In the genomic region with DNA sequence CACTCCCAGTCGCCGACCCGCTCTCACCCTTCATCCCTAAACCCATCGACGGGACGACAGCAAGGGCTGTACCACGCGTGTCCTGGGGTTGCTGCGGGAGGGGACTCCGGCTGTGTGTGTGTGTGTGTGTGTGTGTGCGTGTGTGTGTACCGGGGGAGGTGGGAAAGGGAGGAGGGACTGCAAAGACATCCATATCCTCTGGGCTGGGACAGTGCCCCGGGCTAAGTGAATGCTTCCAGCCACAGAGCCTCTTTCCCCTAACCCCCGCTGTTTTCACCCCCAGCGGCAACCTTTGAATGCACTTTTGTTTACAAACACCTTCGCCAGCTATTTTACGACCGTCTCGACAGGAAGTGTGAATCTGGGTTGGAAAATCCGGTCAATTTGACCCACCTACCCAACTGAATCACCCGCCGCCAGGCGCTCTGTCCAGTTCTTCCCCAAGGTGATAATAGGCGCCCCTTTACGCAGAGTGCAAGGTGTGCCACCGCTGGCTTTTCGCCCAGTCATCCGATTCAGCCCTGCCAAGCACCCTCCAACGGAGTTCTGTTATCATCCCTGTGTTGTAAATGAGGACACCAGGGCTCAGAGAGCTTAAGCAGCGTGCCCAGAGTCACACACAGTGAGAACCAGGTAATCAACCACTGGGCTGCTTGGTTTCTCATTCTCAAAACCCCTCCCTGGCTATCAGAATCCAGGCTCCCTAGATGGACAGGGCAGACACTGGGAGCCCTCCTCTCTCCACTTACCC, we compare ENCODE assay signal across 8 cellular contexts.
A peak's percentile ranks its signal among the peaks of the same experiment; 100 is the strongest.
DNase-seq lines count a peak whose midpoint lies in the region; ATAC-seq and TF ChIP-seq lines count a peak whose summit lies in the region.

No MANE protein-coding gene starts in this region.

- no peak for ATAC-seq in HG03342 (IDR thresholded peaks at IDR 0.05; ENCODE audit: unreplicated experiment)
- no peak for ATAC-seq in GM21367 (IDR thresholded peaks at IDR 0.05; ENCODE audit: unreplicated experiment)

- in situ Hi-C loops in brain microvascular endothelial cell (cut with HindIII; ENCODE audit: low pct_ligation_motif_present, low sequenced_read_pairs) = no loop called here

- TF ChIP-seq CTCF in brain microvascular endothelial cell (IDR thresholded peaks at IDR 0.05; ENCODE audit: low read depth, low read length, missing control alignments) (no peak), GM10266 (IDR thresholded peaks at IDR 0.05; ENCODE audit: control insufficient read depth, insufficient read depth, low read depth, missing control alignments) (no peak)

- peaks cover 24% of the 10 kb centered on the region for H3K36me3 ChIP-seq in brain microvascular endothelial cell (replicated peaks)

- DNase-seq in EH (ENCODE audit: low read depth) (peak; percentile 84), NCI-H146 (lab: John Stamatoyannopoulos, UW) (peak; percentile 58), brain microvascular endothelial cell (no peak), kidney tubule cell (ENCODE audit: low spot score) (peak; percentile 83), superior temporal gyrus (ENCODE audit: extremely low spot score) (peak; percentile 48), GM10266 (ENCODE audit: extremely low spot score) (no peak)

- no peaks in the 10 kb centered on the region for H3K27me3 ChIP-seq in brain microvascular endothelial cell (replicated peaks)

- H3K27ac ChIP-seq in brain microvascular endothelial cell = peak overlapping the region; percentile 98

- H3K4me3 ChIP-seq in brain microvascular endothelial cell (ENCODE audit: low read depth, low read length) = peak overlapping the region; percentile 92

Comparison
In these comparisons a context has a peak if more than half of its experiments do, and no peak if none do; other contexts are left out.
1. DNase-seq: peak in EH (single experiment), NCI-H146 (single experiment), kidney tubule cell (single experiment) and superior temporal gyrus (single experiment); none in brain microvascular endothelial cell (single experiment) and GM10266 (single experiment).